Comparison of ENCODE assay signal across 8 cellular contexts in the genomic region with DNA sequence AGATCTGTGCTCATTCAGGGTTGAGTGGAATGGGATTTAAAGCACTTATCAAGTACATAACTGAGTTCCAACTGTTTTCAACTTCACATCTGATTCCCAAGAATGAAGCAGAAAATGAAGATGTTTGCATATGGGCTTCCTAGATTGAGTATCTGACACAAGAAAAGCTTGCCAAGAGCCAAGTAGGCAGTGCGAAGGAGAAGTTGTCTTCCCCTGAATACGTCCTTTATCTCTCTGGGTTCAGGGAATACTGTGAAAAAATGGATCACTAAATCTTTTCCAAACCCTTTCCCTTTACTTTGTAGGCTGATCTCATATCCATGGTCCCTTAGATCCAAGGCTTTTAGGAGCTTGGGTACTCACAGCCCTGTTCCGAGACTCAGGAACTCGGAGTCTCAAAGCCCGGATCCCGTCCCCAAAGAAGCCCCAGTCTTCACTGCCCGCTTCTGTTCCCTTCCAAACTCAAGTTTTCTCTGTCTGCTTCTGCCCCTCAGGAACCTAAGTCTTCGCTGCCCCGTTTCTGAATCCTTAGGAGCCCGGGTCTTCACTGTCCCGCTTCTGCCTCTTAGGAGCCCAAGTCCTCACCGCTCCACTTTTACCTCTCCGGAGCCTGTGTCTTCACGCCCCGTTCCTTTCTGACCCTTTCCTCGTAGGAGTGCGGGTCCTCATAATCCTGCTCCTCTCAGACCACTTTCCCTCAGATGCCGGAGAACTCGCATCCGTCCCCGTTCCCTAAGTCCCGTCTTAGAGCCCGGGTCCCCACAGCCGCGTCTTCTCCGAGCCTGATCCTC.
DNase-seq lines count a peak whose midpoint lies in the region; ATAC-seq lines count a peak whose summit lies in the region.

No MANE protein-coding gene starts in this region.

- H3K27me3 ChIP-seq in HAP-1 (ENCODE audit: low read depth): no peaks in the 10 kb centered on the region
- H3K27me3 ChIP-seq in duodenal mucosa (ENCODE audit: control insufficient read depth in 1 of 2, insufficient read depth in 2 of 2, low read length in 2 of 2): no peaks in the 10 kb centered on the region
- H3K27me3 ChIP-seq in mucosa of rectum (ENCODE audit: control insufficient read depth in 2 of 2, insufficient read depth in 2 of 2, low read length in 2 of 2): no peaks in the 10 kb centered on the region

- H3K4me1 ChIP-seq in HAP-1 (peaks cover 10% of the 10 kb centered on the region), duodenal mucosa (ENCODE audit: control insufficient read depth in 1 of 2, insufficient read depth in 2 of 2, low read length in 2 of 2) (peaks cover 18 to 22% of the 10 kb centered on the region in 2 donors), mucosa of rectum (ENCODE audit: control insufficient read depth in 2 of 2, insufficient read depth in 2 of 2, low read length in 2 of 2) (peaks cover 14 to 15% of the 10 kb centered on the region in 2 donors)

- H3K9ac ChIP-seq in duodenal mucosa (ENCODE audit: low read depth in 1 of 2, low read length in 2 of 2): peak overlapping the region; percentile 96 to 98
- H3K9ac ChIP-seq in mucosa of rectum (ENCODE audit: low read depth in 1 of 2, low read length in 2 of 2): peak overlapping the region; percentile 98 to 99

- no peaks in the 10 kb centered on the region for H3K9me3 ChIP-seq in HAP-1
- no peaks in the 10 kb centered on the region for H3K9me3 ChIP-seq in duodenal mucosa (ENCODE audit: control insufficient read depth in 1 of 2, low read length in 2 of 2)
- H3K9me3 ChIP-seq in mucosa of rectum (ENCODE audit: control insufficient read depth in 2 of 2, low read length in 2 of 2): no peaks in the 10 kb centered on the region

- H3K4me3 ChIP-seq in HAP-1 (peak overlapping the region; percentile 94), duodenal mucosa (ENCODE audit: low read depth in 1 of 2, low read length in 2 of 2) (peak overlapping the region; percentile 91 to 96), mucosa of rectum (ENCODE audit: low read length in 2 of 2) (peak overlapping the region; percentile 76 to 100)

- in situ Hi-C loops in HAP-1 (cut with MboI; ENCODE audit: low sequenced_read_pairs): loop anchor here (10.0 kb wide), 2 partner anchors 233 to 543 kb away; a partner anchor contains a TSS

- H3K27ac ChIP-seq in duodenal mucosa (ENCODE audit: low read depth, low read length) (peak overlapping the region; percentile 67), mucosa of rectum (ENCODE audit: low read depth in 2 of 2, low read length in 2 of 2) (peak overlapping the region; percentile 88 to 94)

- peak; percentile 25 for DNase-seq in GM03348 (ENCODE audit: low spot score)
- DNase-seq in HAP-1 (ENCODE audit: low spot score in 2 of 2): no peak
- peak; percentile 76 for DNase-seq in OCI-M1 (lab: John Stamatoyannopoulos, UW)
- no peak for DNase-seq in HK-2 (ENCODE audit: unreplicated experiment)
- DNase-seq in NCI-H524 treated with DMSO at 0.1 percent for 48 hours (lab: John Stamatoyannopoulos, UW): no peak

- 0 out of 2 replicates have a peak, but pooled peaks cover 2% of the 10 kb centered on the region for H3K36me3 ChIP-seq in HAP-1 (replicated peaks)
- no peaks in the 10 kb centered on the region for H3K36me3 ChIP-seq in duodenal mucosa (ENCODE audit: control insufficient read depth in 1 of 2, insufficient read depth in 2 of 2, low read length in 2 of 2)
- H3K36me3 ChIP-seq in mucosa of rectum (ENCODE audit: control insufficient read depth in 2 of 2, insufficient read depth in 2 of 2, low read length in 2 of 2): no peaks in the 10 kb centered on the region

- ATAC-seq in HG03196 (IDR thresholded peaks at IDR 0.05; ENCODE audit: unreplicated experiment): no peak

Comparison
In these comparisons a context has a peak if more than half of its experiments do, and no peak if none do; other contexts are left out.
1. DNase-seq: peak in GM03348 (single experiment) and OCI-M1 (single experiment); none in HAP-1 (0 of 2), HK-2 (single experiment) and NCI-H524 treated with DMSO at 0.1 percent for 48 hours (single experiment).
2. Peak in every context shown above with its lines, with median percentiles within 50 percentile points of each other: H3K4me3 ChIP-seq.